ENCODE assay signal across 8 cellular contexts in the genomic region with DNA sequence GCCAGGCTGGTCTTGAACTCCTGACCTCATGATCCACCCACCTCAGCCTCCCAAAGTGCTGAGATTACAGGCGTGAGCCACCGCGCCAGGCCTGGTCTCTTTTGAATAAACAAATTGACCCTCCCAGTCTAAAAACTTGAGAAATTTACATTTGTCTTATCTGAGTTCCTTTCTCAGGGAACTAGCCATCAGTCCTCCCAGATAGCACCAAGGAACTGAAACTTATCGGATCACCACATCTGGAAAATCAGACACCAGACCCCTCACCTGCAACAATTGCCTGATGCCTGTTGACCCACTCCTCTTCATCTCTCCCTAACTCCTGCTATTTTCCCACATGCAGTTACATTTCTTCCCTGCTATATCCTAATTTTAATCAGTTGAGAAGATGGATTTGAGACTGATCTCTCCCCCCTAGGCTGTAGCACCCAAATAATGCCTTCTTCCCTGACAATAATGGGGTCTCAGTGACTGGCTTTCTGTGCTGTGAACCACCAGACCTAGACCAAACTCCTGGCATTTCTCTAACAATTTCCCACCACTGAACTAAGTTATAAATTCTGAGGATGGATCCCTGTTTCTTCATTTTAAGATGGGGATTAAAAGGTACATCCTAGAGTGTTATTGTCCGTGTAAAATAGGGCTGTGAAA. TPM values are rescaled to one million over a fixed set of nuclear protein-coding genes. Genes with fewer than 3 reads are reported as not detected.
DNase-seq lines count a peak whose midpoint lies in the region; ATAC-seq and TF ChIP-seq lines count a peak whose summit lies in the region.

No MANE protein-coding gene starts in this region.

- peaks cover 8% of the 10 kb centered on the region for H3K9me3 Mint-ChIP-seq in endothelial cell (ENCODE audit: unreplicated experiment)

- no peak for TF ChIP-seq CTCF in C4-2B (conservative IDR thresholded peaks at IDR 0.05)
- TF ChIP-seq CTCF in OCI-LY7 (conservative IDR thresholded peaks at IDR 0.05; ENCODE audit: low read length), result no peak
- no peak for TF ChIP-seq CTCF in colonic mucosa (IDR thresholded peaks at IDR 0.05)
- TF ChIP-seq CTCF in psoas muscle (IDR thresholded peaks at IDR 0.05), result no peak
- TF ChIP-seq CTCF in endothelial cell (IDR thresholded peaks at IDR 0.05; ENCODE audit: unreplicated experiment), result no peak

- H3K36me3 Mint-ChIP-seq in endothelial cell (ENCODE audit: low read depth, unreplicated experiment), result peaks cover 13% of the 10 kb centered on the region

- CTCF ChIA-PET in OCI-LY7 (lab: Charles Lee; ENCODE audit: unreplicated experiment), result no interaction called here

- no peak overlapping the region for H3K27ac Mint-ChIP-seq in endothelial cell (ENCODE audit: unreplicated experiment)

- WGBS in psoas muscle, 3 donors, result 95 to 96% (median 96%) methylated on average over 5 of the region's 5 CpGs

- H3K27ac ChIP-seq in C4-2B, result peak overlapping the region; percentile 91; the same call in 1 of the 2 replicates
- no peak overlapping the region for H3K27ac ChIP-seq in OCI-LY7 (ENCODE audit: low read depth, low read length, poor library complexity, severe bottlenecking)
- peak overlapping the region; percentile 60 for H3K27ac ChIP-seq in colonic mucosa
- peak overlapping the region; percentile 65 for H3K27ac ChIP-seq in psoas muscle

- H4K20me1 ChIP-seq in OCI-LY7 (ENCODE audit: insufficient read depth, low read length), result no peaks in the 10 kb centered on the region

- intact Hi-C loops in OCI-LY7 (cut with micrococcal nuclease; ENCODE audit: unreplicated experiment), result no loop called here
- intact Hi-C loops in colonic mucosa (cut with DNase I), result no loop called here
- intact Hi-C loops in psoas muscle (cut with DNase I), result loop anchor here in 1 of 2 donors (5.0 kb wide), 1 partner anchor 43 kb away; no protein-coding TSS in a partner anchor

- H3K27me3 Mint-ChIP-seq in endothelial cell (ENCODE audit: unreplicated experiment), result no peaks in the 10 kb centered on the region

- ATAC-seq in psoas muscle (no peak), HG03442 (IDR thresholded peaks at IDR 0.05; ENCODE audit: unreplicated experiment) (no peak), GM18873 (IDR thresholded peaks at IDR 0.05; ENCODE audit: low FRiP score, unreplicated experiment) (no peak)

- H2AFZ ChIP-seq in OCI-LY7 (ENCODE audit: low read length), result peak overlapping the region; percentile 86; the same call in 1 of the 2 replicates

- no peak overlapping the region for H3K4me3 Mint-ChIP-seq in endothelial cell (ENCODE audit: unreplicated experiment)

- H3K9ac ChIP-seq in colonic mucosa (ENCODE audit: low read depth in 2 of 2, low read length in 2 of 2), result no peak overlapping the region

- POLR2A ChIA-PET in OCI-LY7 (lab: Charles Lee), result interaction anchor here (0.7 kb wide), 2 partner anchors 8 to 12 kb away, joined by 3 read pairs; no protein-coding TSS in a partner anchor

- peak overlapping the region; percentile 67; the same call in 1 of the 2 replicates for H3K4me2 ChIP-seq in OCI-LY7 (ENCODE audit: low read length)

- H3K9me2 ChIP-seq in OCI-LY7 (ENCODE audit: insufficient read depth, low read length), result no peaks in the 10 kb centered on the region

- DNase-seq in OCI-LY7 (ENCODE audit: low spot score) (no peak), colonic mucosa (no peak), psoas muscle (no peak), endothelial cell (ENCODE audit: low spot score) (no peak), NCI-H1694 (lab: John Stamatoyannopoulos, UW) (no peak)

- no peaks in the 10 kb centered on the region for H3K27me3 ChIP-seq in colonic mucosa
- no peaks in the 10 kb centered on the region for H3K27me3 ChIP-seq in psoas muscle (ENCODE audit: insufficient read depth in 3 of 3, low read length in 2 of 3)

- H3K36me3 ChIP-seq in OCI-LY7 (ENCODE audit: insufficient read depth, low read length) (peaks cover 5% of the 10 kb centered on the region; the same call in 1 of the 2 replicates), colonic mucosa (no peaks in the 10 kb centered on the region), psoas muscle (ENCODE audit: insufficient read depth in 1 of 2, low read depth in 1 of 2) (peaks cover 3 to 24% of the 10 kb centered on the region in 2 donors)

- peaks cover 21% of the 10 kb centered on the region for H3K9me3 ChIP-seq in OCI-LY7 (ENCODE audit: low read length)
- no peaks in the 10 kb centered on the region for H3K9me3 ChIP-seq in colonic mucosa
- no peaks in the 10 kb centered on the region for H3K9me3 ChIP-seq in psoas muscle

- H3K4me1 ChIP-seq in OCI-LY7 (ENCODE audit: insufficient read depth, low read length, poor library complexity, severe bottlenecking) (peaks cover 9% of the 10 kb centered on the region), colonic mucosa (no peaks in the 10 kb centered on the region), psoas muscle (peaks cover 31% of the 10 kb centered on the region)

- H3K4me1 Mint-ChIP-seq in endothelial cell (ENCODE audit: unreplicated experiment), result no peaks in the 10 kb centered on the region

- H3K79me2 ChIP-seq in OCI-LY7 (ENCODE audit: insufficient read depth, low read depth, low read length), result no peaks in the 10 kb centered on the region

- no TSS peak for BruUV-seq in OCI-LY7 (replicated peaks; lab: Mats Ljungman, UMichigan)

- H3K4me3 ChIP-seq in OCI-LY7 (ENCODE audit: low read depth, low read length, poor library complexity, severe bottlenecking), result peak overlapping the region; percentile 68
- no peak overlapping the region for H3K4me3 ChIP-seq in colonic mucosa
- H3K4me3 ChIP-seq in psoas muscle, result peak overlapping the region; percentile 69

RNA-seq across cellular contexts. Expression of gene CBR1, which starts 1.0 kb away (rescaled TPM):
- total RNA-seq in OCI-LY7 (2014; rRNA removed; shearing (Covaris generic)), result 12.0 TPM in 2 replicates
- not detected in 2 replicates for total RNA-seq in OCI-LY7 (2022)
- total RNA-seq in colonic mucosa, result 100 to 1,000 TPM in 1 of 2 donors, 10 to 100 TPM in 1; 81.6 to 131 TPM
- 10 to 100 TPM; 15.2 to 47.7 (median 31.0) TPM for total RNA-seq in psoas muscle
- 10 to 100 TPM; 45.9 to 94.0 (median 71.7) TPM for polyA plus RNA-seq in psoas muscle
- 7.6 TPM for total RNA-seq in endothelial cell (ENCODE audit: unreplicated experiment)

RNA-seq across cellular contexts. Expression of gene SETD4, which starts 8.5 kb away (rescaled TPM):
- total RNA-seq in OCI-LY7 (2014; rRNA removed; shearing (Covaris generic)), result 16.1 and 19.1 TPM in 2 replicates
- total RNA-seq in OCI-LY7 (2022) (28.1 and 31.4 TPM in 2 replicates), colonic mucosa (10 to 100 TPM; 14.7 to 22.7 TPM), psoas muscle (10 to 100 TPM in 2 of 4 donors, 1 to 10 TPM in 2; 6.5 to 12.1 (median 10.2) TPM), endothelial cell (ENCODE audit: unreplicated experiment) (15.7 TPM)
- 10 to 100 TPM in 2 of 3 donors, 1 to 10 TPM in 1; 8.7 to 17.9 (median 12.8) TPM for polyA plus RNA-seq in psoas muscle
